Comparison of ENCODE assay signal across 19 cellular contexts in genomic region chr2:44201648-44202047, GRCh38.
"Had no signal": no experiment of that assay in that cellular context is flagged by ENCODE, and none has a peak within 500 bp of the region (broad histone marks: within the 10 kb centered on the region; RNA-seq: fewer than 3 reads in every experiment).

No MANE protein-coding gene starts in this region.

- H3K27me3 Mint-ChIP-seq: activated CD4-positive, alpha-beta T cell treated with anti-CD3 and anti-CD28 coated beads for 36 hours; activated CD8-positive, alpha-beta T cell treated with anti-CD3 and anti-CD28 coated beads for 36 hours; T-cell had no signal

- H3K36me3 ChIP-seq: brain microvascular endothelial cell had no signal

- H3K27ac Mint-ChIP-seq: activated CD4-positive, alpha-beta T cell treated with anti-CD3 and anti-CD28 coated beads for 36 hours; activated CD8-positive, alpha-beta T cell treated with anti-CD3 and anti-CD28 coated beads for 36 hours; activated naive CD4-positive, alpha-beta T cell treated with anti-CD3 and anti-CD28 coated beads for 36 hours; stimulated activated effector memory CD8-positive, alpha-beta T cell treated with anti-CD3 and anti-CD28 coated beads, Interleukin-12 subunit alpha, Interleukin-12 subunit beta, amount 100 ng/mL, for 72 hours had no signal

- DNase-seq: activated CD4-positive, alpha-beta T cell treated with anti-CD3 and anti-CD28 coated beads for 36 hours; activated CD8-positive, alpha-beta memory T cell treated with anti-CD3 and anti-CD28 coated beads, Interleukin-2, amount 50 U/mL, for 48 hours; activated CD8-positive, alpha-beta T cell treated with anti-CD3 and anti-CD28 coated beads for 36 hours; activated naive CD4-positive, alpha-beta T cell treated with anti-CD3 and anti-CD28 coated beads for 36 hours; brain microvascular endothelial cell; cerebellar nuclear complex; dermis blood vessel endothelial cell; endodermal cell; foreskin melanocyte; heart left ventricle; left lung; right cardiac atrium; T-cell had no signal

- H3K4me3 ChIP-seq: heart left ventricle, left lung, smooth muscle cell, tibial artery had no signal

- H3K27ac ChIP-seq: brain microvascular endothelial cell, heart left ventricle, left lung, neutrophil, tibial artery, VCaP had no signal

- ATAC-seq: activated CD4-positive, alpha-beta T cell treated with anti-CD3 and anti-CD28 coated beads for 36 hours; activated CD8-positive, alpha-beta T cell treated with anti-CD3 and anti-CD28 coated beads for 36 hours; esophagus mucosa; left lung; right cardiac atrium; stimulated activated effector memory CD8-positive, alpha-beta T cell treated with anti-CD3 and anti-CD28 coated beads, Interleukin-12 subunit alpha, Interleukin-12 subunit beta, amount 100 ng/mL, for 72 hours; T-cell had no signal

- H3K27me3 ChIP-seq: brain microvascular endothelial cell, heart left ventricle, left lung, neutrophil, tibial artery had no signal

- H3K4me2 ChIP-seq: smooth muscle cell had no signal

- H3K4me3 Mint-ChIP-seq: activated CD4-positive, alpha-beta T cell treated with anti-CD3 and anti-CD28 coated beads for 36 hours; activated CD8-positive, alpha-beta T cell treated with anti-CD3 and anti-CD28 coated beads for 36 hours; activated naive CD4-positive, alpha-beta T cell treated with anti-CD3 and anti-CD28 coated beads for 36 hours; endodermal cell; stimulated activated effector memory CD8-positive, alpha-beta T cell treated with anti-CD3 and anti-CD28 coated beads, Interleukin-12 subunit alpha, Interleukin-12 subunit beta, amount 100 ng/mL, for 72 hours had no signal

- H3K4me1 ChIP-seq: left lung had no signal

- H3K9me3 ChIP-seq: heart left ventricle, left lung, neutrophil, tibial artery had no signal
